Comparison of ENCODE assay signal across 8 cellular contexts in the genomic region with DNA sequence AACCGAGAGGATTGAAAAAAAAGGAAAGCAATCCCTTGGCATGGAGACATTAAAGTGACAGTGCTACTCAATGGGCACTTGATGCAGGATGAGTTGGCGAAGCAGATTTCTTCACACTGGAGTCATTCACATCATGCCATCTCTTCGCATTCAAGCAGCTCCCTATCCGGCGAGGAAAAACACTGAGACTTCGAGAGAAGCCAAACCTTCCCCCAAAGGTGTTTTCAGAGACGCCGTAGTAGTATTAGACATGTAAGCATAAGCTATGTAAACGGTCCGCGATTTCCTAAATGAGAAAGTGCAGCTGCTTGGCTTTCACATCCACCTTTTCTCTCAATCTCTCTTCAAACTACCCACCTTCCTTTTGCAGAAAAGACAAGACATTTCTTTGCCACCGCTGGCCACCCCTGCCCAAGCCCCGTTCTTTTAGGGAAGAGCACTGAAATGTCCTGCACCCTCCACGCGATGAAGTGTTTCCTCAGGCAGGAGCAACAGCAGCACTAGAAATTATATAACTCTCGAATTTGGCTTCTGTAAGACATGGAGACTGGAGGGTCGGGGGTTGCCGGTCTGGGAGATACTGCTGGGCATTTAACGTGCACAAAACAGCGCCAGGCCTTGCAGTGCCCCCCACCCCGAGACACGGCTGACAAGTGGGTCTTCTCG. TPM values are rescaled to one million over a fixed set of nuclear protein-coding genes. Genes with fewer than 3 reads are reported as not detected.
DNase-seq lines count a peak whose midpoint lies in the region; ATAC-seq and TF ChIP-seq lines count a peak whose summit lies in the region.

A gene (minus strand): TSS at position 13 of the 666 bp plus-strand sequence.

- DNase-seq in SIG-M5 treated with dmso at 0.1 percent for 504 hours (lab: John Stamatoyannopoulos, UW; ENCODE audit: unreplicated experiment) (peak; percentile 18), SIG-M5 (lab: John Stamatoyannopoulos, UW) (no peak), esophagus muscularis mucosa (ENCODE audit: extremely low spot score) (no peak), aorta (no peak)
- peak; percentile 12 to 16 for DNase-seq in activated CD4-positive, alpha-beta T cell treated with anti-CD3 and anti-CD28 coated beads, Interleukin-2, amount 50 U/mL, for 48 hours

- peak within 1 kb of the TSS; percentile 69 for H3K9ac ChIP-seq in HUES64 (ENCODE audit: low read depth, low read length)
- H3K9ac ChIP-seq in mucosa of rectum (ENCODE audit: low read depth in 1 of 2, low read length in 2 of 2), result peak within 1 kb of the TSS; percentile 72 to 85

- H3K36me3 ChIP-seq in HUES64 (ENCODE audit: insufficient read depth, low read length), result peaks cover 27% of the 10 kb centered on the region
- peaks cover 0 to 19% (median 9%) of the 10 kb centered on the region in 4 donors for H3K36me3 ChIP-seq in esophagus muscularis mucosa
- peaks cover 2 to 5% of the 10 kb centered on the region in 2 donors for H3K36me3 ChIP-seq in mucosa of rectum (ENCODE audit: control insufficient read depth in 2 of 2, insufficient read depth in 2 of 2, low read length in 2 of 2)
- no peaks in the 10 kb centered on the region for H3K36me3 ChIP-seq in aorta (ENCODE audit: control insufficient read depth in 1 of 2, insufficient read depth in 2 of 2, low read length in 1 of 2)

- H3K4me1 ChIP-seq in HUES64 (ENCODE audit: insufficient read depth, low read length), result peaks cover 14% of the 10 kb centered on the region
- H3K4me1 ChIP-seq in esophagus muscularis mucosa, result peaks cover 10 to 49% (median 42%) of the 10 kb centered on the region in 4 donors
- peaks cover 3 to 4% of the 10 kb centered on the region in 2 donors for H3K4me1 ChIP-seq in mucosa of rectum (ENCODE audit: control insufficient read depth in 2 of 2, insufficient read depth in 2 of 2, low read length in 2 of 2)
- H3K4me1 ChIP-seq in aorta (ENCODE audit: control insufficient read depth in 1 of 2, insufficient read depth in 2 of 2, low read length in 2 of 2), result peaks cover 0 to 8% of the 10 kb centered on the region in 2 donors

- TF ChIP-seq POLR2A in esophagus muscularis mucosa (IDR thresholded peaks at IDR 0.05; ENCODE audit: low read depth), result no peak

- intact Hi-C loops in esophagus muscularis mucosa (cut with DNase I), result no loop called here
- intact Hi-C loops in aorta (cut with DNase I), result no loop called here

- H3K27me3 ChIP-seq in HUES64 (ENCODE audit: insufficient read depth, low read length) (no peaks in the 10 kb centered on the region), esophagus muscularis mucosa (no peaks in the 10 kb centered on the region), mucosa of rectum (ENCODE audit: control insufficient read depth in 2 of 2, insufficient read depth in 2 of 2, low read length in 2 of 2) (no peaks in the 10 kb centered on the region), aorta (ENCODE audit: control insufficient read depth in 1 of 2, insufficient read depth in 2 of 2, low read length in 1 of 2) (no peaks in the 10 kb centered on the region)

- TF ChIP-seq CTCF in esophagus muscularis mucosa (IDR thresholded peaks at IDR 0.05), result no peak

- H3K4me3 ChIP-seq in HUES64 (ENCODE audit: low read length) (peak within 1 kb of the TSS; percentile 92), esophagus muscularis mucosa (peak within 1 kb of the TSS; percentile 69 to 81 (median 78)), mucosa of rectum (ENCODE audit: low read length in 2 of 2) (peak within 1 kb of the TSS; percentile 91 to 95), aorta (ENCODE audit: low read length in 2 of 2) (peak within 1 kb of the TSS; percentile 85 to 91)

- H3K27ac ChIP-seq in HUES64 (ENCODE audit: low read depth, low read length) (peak within 1 kb of the TSS; percentile 77; the same call in 1 of the 2 replicates), esophagus muscularis mucosa (replicated peaks in 1 of 4) (peak within 1 kb of the TSS; percentile 90 to 97 (median 95)), mucosa of rectum (ENCODE audit: low read depth in 2 of 2, low read length in 2 of 2) (peak within 1 kb of the TSS; percentile 80 to 91), aorta (ENCODE audit: low read depth in 1 of 2, low read length in 2 of 2) (peak within 1 kb of the TSS; percentile 78 to 95)

- H3K9me3 ChIP-seq in HUES64 (ENCODE audit: insufficient read depth, low read depth, low read length), result no peaks in the 10 kb centered on the region
- H3K9me3 ChIP-seq in esophagus muscularis mucosa, result no peaks in the 10 kb centered on the region
- no peaks in the 10 kb centered on the region for H3K9me3 ChIP-seq in mucosa of rectum (ENCODE audit: control insufficient read depth in 2 of 2, low read length in 2 of 2)
- no peaks in the 10 kb centered on the region for H3K9me3 ChIP-seq in aorta (ENCODE audit: control insufficient read depth, low read length)

- ATAC-seq in aorta (ENCODE audit: low FRiP score) (peak; percentile 69), HG03039 (IDR thresholded peaks at IDR 0.05; ENCODE audit: unreplicated experiment) (no peak)

- 4% methylated on average over 23 of the region's 23 CpGs for WGBS in HUES64
- WGBS in esophagus muscularis mucosa, result 1% methylated on average over 18 of the region's 23 CpGs
- 0 to 1% methylated on average over 23 of the region's 23 CpGs for WGBS in aorta, 2 donors

- TF ChIP-seq EP300 in esophagus muscularis mucosa (IDR thresholded peaks at IDR 0.05), result no peak

RNA-seq across cellular contexts. Expression of the gene that starts here (rescaled TPM):
- polyA plus RNA-seq in HUES64 (2013, experiment 1 of 2), result 4.2 TPM
- 4.4 TPM for polyA plus RNA-seq in HUES64 (2013, experiment 2 of 2)
- total RNA-seq in esophagus muscularis mucosa (10 to 100 TPM in 2 of 4 donors, 1 to 10 TPM in 2; 7.3 to 14.1 (median 11.1) TPM), aorta (10 to 100 TPM; 19.4 to 23.3 TPM)
- 1 to 10 TPM; 1.3 to 2.4 TPM for polyA plus RNA-seq in aorta

Comparison
In these comparisons a context has a peak if more than half of its experiments do, and no peak if none do; other contexts are left out.
1. DNase-seq: peak in SIG-M5 treated with dmso at 0.1 percent for 504 hours (single experiment) and activated CD4-positive, alpha-beta T cell treated with anti-CD3 and anti-CD28 coated beads, Interleukin-2, amount 50 U/mL, for 48 hours (2 of 2); none in SIG-M5 (single experiment), esophagus muscularis mucosa (single experiment) and aorta (0 of 2).
2. Peak in every context shown above with its lines, with median percentiles within 50 percentile points of each other: H3K27ac ChIP-seq and H3K4me3 ChIP-seq.